11 cellular contexts compared by ENCODE assay signal in genomic region chr5:112628219-112628618, GRCh38.
DNase-seq lines count a peak whose midpoint lies in the region; ATAC-seq, FAIRE-seq and TF ChIP-seq lines count a peak whose summit lies in the region.
"Had no signal": no experiment of that assay in that cellular context is flagged by ENCODE, and none has a peak within 500 bp of the region (broad histone marks: within the 10 kb centered on the region; RNA-seq: fewer than 3 reads in every experiment).

No MANE protein-coding gene starts in this region.

- H3K4me3 ChIP-seq in HUES48 (ENCODE audit: low read depth, low read length) (no peak overlapping the region), endocrine pancreas (ENCODE audit: control insufficient read depth, insufficient read depth, low read length) (peak overlapping the region; percentile 44), pancreas (no peak overlapping the region)

- H3K27me3 ChIP-seq in HUES48 (ENCODE audit: control insufficient read depth, insufficient read depth, low read length) (no peaks in the 10 kb centered on the region), endocrine pancreas (ENCODE audit: control insufficient read depth, insufficient read depth, low read length) (no peaks in the 10 kb centered on the region), pancreas (no peaks in the 10 kb centered on the region)

- DNase-seq in NCI-H187 (lab: John Stamatoyannopoulos, UW) (peak; percentile 79 to 85), pancreas (no peak), dedifferentiated amniotic fluid mesenchymal stem cell (ENCODE audit: extremely low spot score) (no peak), KG1 (lab: John Stamatoyannopoulos, UW) (no peak)
- DNase-seq: activated CD4-positive, alpha-beta T cell treated with anti-CD3 and anti-CD28 coated beads for 4 hours; amniotic stem cell; stimulated activated CD4-positive, alpha-beta T cell treated with anti-CD3 and anti-CD28 coated beads, Interleukin-4, amount 100 ng/mL, for 24 hours; T-helper 17 cell had no signal

- H3K4me1 ChIP-seq in HUES48 (ENCODE audit: control insufficient read depth, insufficient read depth, low read length) (peaks cover 7% of the 10 kb centered on the region), endocrine pancreas (ENCODE audit: control insufficient read depth, insufficient read depth, low read length) (no peaks in the 10 kb centered on the region), pancreas (no peaks in the 10 kb centered on the region)

- FAIRE-seq in pancreas (lab: Jason Lieb, UNC), result no peak

- intact Hi-C loops in pancreas (cut with DNase I), result no loop called here

- H3K9me3 ChIP-seq in HUES48 (ENCODE audit: control insufficient read depth, insufficient read depth, low read length) (no peaks in the 10 kb centered on the region), endocrine pancreas (ENCODE audit: control insufficient read depth, low read length) (no peaks in the 10 kb centered on the region), pancreas (no peaks in the 10 kb centered on the region)

- ATAC-seq in pancreas (peak in 3 of 4 donors; percentile 42 to 66 (median 63)), GM18519 (IDR thresholded peaks at IDR 0.05; ENCODE audit: low FRiP score, unreplicated experiment) (no peak)
- ATAC-seq: T-helper 17 cell had no signal

- TF ChIP-seq CTCF in pancreas (IDR thresholded peaks at IDR 0.05), result no peak

- H3K9ac ChIP-seq in HUES48 (ENCODE audit: low read depth, low read length), result no peak overlapping the region
- H3K9ac ChIP-seq in endocrine pancreas (ENCODE audit: control insufficient read depth, insufficient read depth, low read length), result no peak overlapping the region

- H3K36me3 ChIP-seq in HUES48 (ENCODE audit: control insufficient read depth, insufficient read depth, low read length) (no peaks in the 10 kb centered on the region), endocrine pancreas (ENCODE audit: control insufficient read depth, insufficient read depth, low read length) (no peaks in the 10 kb centered on the region), pancreas (no peaks in the 10 kb centered on the region)

- WGBS in pancreas, 2 donors, result 58 to 70% methylated on average over 2 of the region's 2 CpGs

- H3K27ac ChIP-seq in HUES48 (ENCODE audit: low read depth, low read length) (peak overlapping the region; percentile 29), pancreas (no peak overlapping the region)

Comparison
In these comparisons a context has a peak if more than half of its experiments do, and no peak if none do; other contexts are left out.
1. DNase-seq: peak in NCI-H187 (2 of 2); none in pancreas (0 of 6), dedifferentiated amniotic fluid mesenchymal stem cell (single experiment) and KG1 (single experiment).